Comparison of ENCODE assay signal across 17 cellular contexts in genomic region chr12:104243551-104243950, GRCh38. TPM values are rescaled to one million over a fixed set of nuclear protein-coding genes. Genes with fewer than 3 reads are reported as not detected.
DNase-seq lines count a peak whose midpoint lies in the region; ATAC-seq, FAIRE-seq and TF ChIP-seq lines count a peak whose summit lies in the region.
"Had no signal": no experiment of that assay in that cellular context is flagged by ENCODE, and none has a peak within 500 bp of the region (broad histone marks: within the 10 kb centered on the region; RNA-seq: fewer than 3 reads in every experiment).

No MANE protein-coding gene starts in this region.

- H3K79me2 ChIP-seq in HepG2 (ENCODE audit: insufficient read depth, low read length), result no peaks in the 10 kb centered on the region
- no peaks in the 10 kb centered on the region for H3K79me2 ChIP-seq in astrocyte (ENCODE audit: insufficient read depth, low read length)

- WGBS in HepG2 (ENCODE audit: low lambda C conversion rate), result 5% methylated on average over 4 of the region's 4 CpGs
- 50% methylated on average over 3 of the region's 4 CpGs for WGBS in right lobe of liver (ENCODE audit: insufficient coverage, low coverage, low lambda C conversion rate, missing lambda C conversion rate)

- no peak for TF ChIP-seq RAD21 in HepG2 (CRISPR knock-in tag; IDR thresholded peaks at IDR 0.05)

- no peaks in the 10 kb centered on the region for H3K4me1 ChIP-seq in HepG2 (ENCODE audit: insufficient read depth, low read length)
- H3K4me1 ChIP-seq in right lobe of liver, result no peaks in the 10 kb centered on the region
- no peaks in the 10 kb centered on the region for H3K4me1 ChIP-seq in astrocyte (ENCODE audit: insufficient read depth, low read length)
- H3K4me1 ChIP-seq: Caco-2, suprapubic skin had no signal

- H3K9me3 ChIP-seq in HepG2 (ENCODE audit: low read length) (no peaks in the 10 kb centered on the region), right lobe of liver (no peaks in the 10 kb centered on the region), astrocyte (ENCODE audit: insufficient read depth, low read depth, low read length) (no peaks in the 10 kb centered on the region)
- H3K9me3 ChIP-seq: suprapubic skin had no signal

- no peaks in the 10 kb centered on the region for H3K4me1 Mint-ChIP-seq in astrocyte (ENCODE audit: low read depth, unreplicated experiment)

- no peaks in the 10 kb centered on the region for H3K36me3 ChIP-seq in HepG2 (replicated peaks in 1 of 2; ENCODE audit: control insufficient read depth in 1 of 2, insufficient read depth in 2 of 2, low read length in 2 of 2)
- H3K36me3 ChIP-seq in right lobe of liver, result no peaks in the 10 kb centered on the region
- no peaks in the 10 kb centered on the region for H3K36me3 ChIP-seq in astrocyte (ENCODE audit: insufficient read depth, low read length)
- H3K36me3 ChIP-seq: suprapubic skin had no signal

- no peak overlapping the region for H3K9ac ChIP-seq in HepG2 (ENCODE audit: insufficient read depth, low read depth, low read length)
- H3K9ac ChIP-seq in astrocyte (ENCODE audit: low read length), result no peak overlapping the region

- FAIRE-seq in HepG2 (lab: Jason Lieb, UNC) (no peak), astrocyte (lab: Jason Lieb, UNC) (no peak)
- FAIRE-seq: GM19239 had no signal

- peaks cover 3% of the 10 kb centered on the region for H3K27me3 Mint-ChIP-seq in astrocyte (ENCODE audit: low read depth, unreplicated experiment)

- no peak overlapping the region for H3K4me3 Mint-ChIP-seq in astrocyte (ENCODE audit: unreplicated experiment)
- H3K4me3 Mint-ChIP-seq: activated T-cell treated with anti-CD3 and anti-CD28 coated beads, Interleukin-2, amount 50 U/mL, for 72 hours; effector memory CD8-positive, alpha-beta T cell had no signal

- H3K4me2 ChIP-seq in HepG2 (ENCODE audit: low read depth, low read length), result no peak overlapping the region
- no peak overlapping the region for H3K4me2 ChIP-seq in astrocyte (ENCODE audit: low read length)

- H3K4me3 ChIP-seq in HepG2 (replicated peaks in 1 of 3; ENCODE audit: insufficient read depth in 1 of 3, low read depth in 2 of 3, low read length in 3 of 3), result no peak overlapping the region
- H3K4me3 ChIP-seq in right lobe of liver, result no peak overlapping the region
- H3K4me3 ChIP-seq in astrocyte (ENCODE audit: insufficient read depth, low read depth, low read length), result no peak overlapping the region
- H3K4me3 ChIP-seq: suprapubic skin had no signal

- H3K27ac Mint-ChIP-seq in astrocyte (ENCODE audit: unreplicated experiment), result no peak overlapping the region
- H3K27ac Mint-ChIP-seq: activated T-cell treated with anti-CD3 and anti-CD28 coated beads, Interleukin-2, amount 50 U/mL, for 72 hours; effector memory CD8-positive, alpha-beta T cell had no signal

- H3K27me3 ChIP-seq in HepG2 (ENCODE audit: control insufficient read depth in 1 of 2, insufficient read depth in 2 of 2, low read length in 2 of 2) (peaks cover 0 to 3% of the 10 kb centered on the region in 2 experiments; a peak in 1 of 5 replicates), right lobe of liver (no peaks in the 10 kb centered on the region), astrocyte (ENCODE audit: insufficient read depth, low read length) (no peaks in the 10 kb centered on the region)
- H3K27me3 ChIP-seq: suprapubic skin had no signal

- H3K27ac ChIP-seq in HepG2 (ENCODE audit: extremely low read length, insufficient read depth, low read length), result no peak overlapping the region
- no peak overlapping the region for H3K27ac ChIP-seq in right lobe of liver
- no peak overlapping the region for H3K27ac ChIP-seq in astrocyte (ENCODE audit: low read depth, low read length)
- H3K27ac ChIP-seq: HL-60, suprapubic skin had no signal

- H2AFZ ChIP-seq in HepG2 (ENCODE audit: low read length), result no peak overlapping the region
- no peak overlapping the region for H2AFZ ChIP-seq in astrocyte (ENCODE audit: low read depth, low read length)

- POLR2A ChIA-PET in HepG2 (lab: Yijun Ruan, JAX), result interaction anchor here (1.4 kb wide), 1 partner anchor 43 kb away, joined by 3 read pairs; no protein-coding TSS in a partner anchor

- H3K9me3 Mint-ChIP-seq in astrocyte (ENCODE audit: unreplicated experiment), result no peaks in the 10 kb centered on the region
- H3K9me3 Mint-ChIP-seq: activated T-cell treated with anti-CD3 and anti-CD28 coated beads, Interleukin-2, amount 50 U/mL, for 72 hours; effector memory CD8-positive, alpha-beta T cell had no signal

- no TSS peak for BruUV-seq in HepG2 (replicated peaks; lab: Mats Ljungman, UMichigan)

- H4K20me1 ChIP-seq in HepG2 (ENCODE audit: insufficient read depth, low read length) (no peaks in the 10 kb centered on the region), astrocyte (ENCODE audit: insufficient read depth, low read length) (no peaks in the 10 kb centered on the region)

- TF ChIP-seq CTCF in HepG2 (CRISPR knock-in tag; IDR thresholded peaks at IDR 0.05) (no peak), right lobe of liver (IDR thresholded peaks at IDR 0.05) (no peak), astrocyte (IDR thresholded peaks at IDR 0.05; ENCODE audit: insufficient read depth, low read depth, low read length) (no peak)

- intact Hi-C loops in HepG2 (cut with micrococcal nuclease; ENCODE audit: unreplicated experiment) (no loop called here), right lobe of liver (cut with DNase I) (no loop called here)

- H3K36me3 Mint-ChIP-seq in astrocyte (ENCODE audit: low read depth, unreplicated experiment), result no peaks in the 10 kb centered on the region

- CTCF ChIA-PET in HepG2 (lab: Yijun Ruan, JAX; ENCODE audit: low intra/inter-chr PET ratio, low total read pairs), result no interaction called here

- TF ChIP-seq EP300 in HepG2 (IDR thresholded peaks at IDR 0.05; ENCODE audit: low read depth in 2 of 2, low read length in 2 of 2), result no peak
- TF ChIP-seq EP300 in HepG2 (CRISPR knock-in tag; IDR thresholded peaks at IDR 0.05; ENCODE audit: borderline replicate concordance), result no peak

- in situ Hi-C loops in HepG2 (cut with HindIII; ENCODE audit: extremely low pct_ligation_motif_present, low pct_unique_long_range_greater_than_20kb), result no loop called here

- ATAC-seq in HepG2 (no peak), right lobe of liver (no peak), GM21367 (IDR thresholded peaks at IDR 0.05; ENCODE audit: unreplicated experiment) (no peak)
- ATAC-seq: activated T-cell treated with anti-CD3 and anti-CD28 coated beads, Interleukin-2, amount 50 U/mL, for 72 hours; effector memory CD8-positive, alpha-beta T cell had no signal

- DNase-seq in HepG2 (ENCODE audit: low spot score) (no peak), right lobe of liver (no peak), M059J (ENCODE audit: low read depth) (peak; percentile 26), astrocyte (ENCODE audit: low read depth) (peak; percentile 25), NCI-H2081 (lab: John Stamatoyannopoulos, UW) (no peak), HPDE6-E6E7 (ENCODE audit: extremely low spot score) (no peak)
- DNase-seq: activated CD4-positive, CD25-positive, alpha-beta regulatory T cell treated with anti-CD3 and anti-CD28 coated beads, Interleukin-2, amount 50 U/mL, for 72 hours; activated naive CD4-positive, alpha-beta T cell treated with anti-CD3 and anti-CD28 coated beads, Interleukin-2, amount 50 U/mL, for 16 hours; activated T-cell treated with anti-CD3 and anti-CD28 coated beads, Interleukin-2, amount 50 U/mL, for 72 hours; Caco-2; effector memory CD8-positive, alpha-beta T cell; H7; NCI-H2227 treated with DMSO at 0.1 percent for 48 hours had no signal

- TF ChIP-seq POLR2A in HepG2 (IDR thresholded peaks at IDR 0.05; ENCODE audit: insufficient read depth in 1 of 2, low read depth in 2 of 2, low read length in 2 of 2), result no peak
- no peak for TF ChIP-seq POLR2A in right lobe of liver (IDR thresholded peaks at IDR 0.05)

RNA-seq across cellular contexts. Expression of gene TXNRD1, which starts 28.0 kb away (rescaled TPM):
- total RNA-seq in HepG2 (2016; rRNA removed; fragmentation: Illumina TruSeq; extraction: Trizol) (190 and 310 TPM in 2 replicates), right lobe of liver (100 to 1,000 TPM in 2 of 6 experiments, 10 to 100 TPM in 4; 40.3 to 153 (median 74.5) TPM), astrocyte (133 and 176 TPM in 2 replicates)
- total RNA-seq in HepG2 (2016; cell fraction: cytosol; rRNA removed; fragmentation: Illumina TruSeq; extraction: Trizol; ENCODE audit: low read depth), result 19.9 and 20.1 TPM in 2 replicates
- total RNA-seq in HepG2 (2016; cell fraction: insoluble cytoplasmic fraction; rRNA removed; fragmentation: Illumina TruSeq; extraction: Trizol), result 196 and 299 TPM in 2 replicates
- total RNA-seq in HepG2 (2016; cell fraction: membrane; rRNA removed; fragmentation: Illumina TruSeq; extraction: Trizol), result 56.9 and 67.1 TPM in 2 replicates
- 136 and 137 TPM in 2 replicates for total RNA-seq in HepG2 (2016; cell fraction: nucleus; rRNA removed; fragmentation: Illumina TruSeq; extraction: Trizol)
- 54.0 and 56.7 TPM in 2 replicates for polyA plus RNA-seq in HepG2 (2011; rRNA removed)
- polyA plus RNA-seq in HepG2 (2011; cell fraction: cytosol; rRNA removed), result 49.7 and 55.5 TPM in 2 replicates
- 34.5 and 36.8 TPM in 2 replicates for polyA plus RNA-seq in HepG2 (2011; cell fraction: nucleus; rRNA removed)
- 71.7 and 123 TPM in 2 replicates for polyA plus RNA-seq in HepG2 (2012)
- polyA plus RNA-seq in HepG2 (2016; cell fraction: cytosol; fragmentation: Illumina TruSeq; extraction: Trizol; ENCODE audit: low read depth), result 5.1 and 5.7 TPM in 2 replicates
- polyA plus RNA-seq in HepG2 (2016; cell fraction: insoluble cytoplasmic fraction; fragmentation: Illumina TruSeq; extraction: Trizol; ENCODE audit: low read depth), result 169 and 189 TPM in 2 replicates
- 20.5 and 20.8 TPM in 2 replicates for polyA plus RNA-seq in HepG2 (2016; cell fraction: membrane; fragmentation: Illumina TruSeq; extraction: Trizol; ENCODE audit: low read depth)
- 62.2 and 73.4 TPM in 2 replicates for polyA plus RNA-seq in HepG2 (2016; cell fraction: nucleus; fragmentation: Illumina TruSeq; extraction: Trizol; ENCODE audit: insufficient read depth, low read depth)
- 180 and 1,112 TPM in 2 replicates for polyA minus RNA-seq in HepG2 (2011; rRNA and poly(A)+ RNA removed; ENCODE audit: low replicate concordance)
- polyA minus RNA-seq in HepG2 (2011; cell fraction: cytosol; rRNA and poly(A)+ RNA removed), result 31.5 and 40.6 TPM in 2 replicates
- 141 and 142 TPM in 2 replicates for polyA minus RNA-seq in HepG2 (2011; cell fraction: nucleus; rRNA and poly(A)+ RNA removed)
- 301 and 461 TPM in 2 replicates for total RNA-seq in M059J (2014; rRNA removed; shearing (Covaris generic))

RNA-seq across cellular contexts. Expression of gene EID3, which starts 60.0 kb away (rescaled TPM):
- total RNA-seq in HepG2 (2016; rRNA removed; fragmentation: Illumina TruSeq; extraction: Trizol) (0.27 and 4.5 TPM in 2 replicates), right lobe of liver (1 to 10 TPM; 1.1 to 7.3 (median 1.4) TPM), astrocyte (1.9 TPM in 2 replicates)
- total RNA-seq in HepG2 (2016; cell fraction: cytosol; rRNA removed; fragmentation: Illumina TruSeq; extraction: Trizol; ENCODE audit: low read depth), result 0.20 TPM in 1 of 2 replicates, not detected in the other
- 0.37 and 4.2 TPM in 2 replicates for total RNA-seq in HepG2 (2016; cell fraction: insoluble cytoplasmic fraction; rRNA removed; fragmentation: Illumina TruSeq; extraction: Trizol)
- total RNA-seq in HepG2 (2016; cell fraction: membrane; rRNA removed; fragmentation: Illumina TruSeq; extraction: Trizol), result 0.24 and 0.28 TPM in 2 replicates
- total RNA-seq in HepG2 (2016; cell fraction: nucleus; rRNA removed; fragmentation: Illumina TruSeq; extraction: Trizol), result 19.9 and 21.8 TPM in 2 replicates
- 0.38 and 0.56 TPM in 2 replicates for polyA plus RNA-seq in HepG2 (2011; rRNA removed)
- not detected in 2 replicates for polyA plus RNA-seq in HepG2 (2011; cell fraction: cytosol; rRNA removed)
- polyA plus RNA-seq in HepG2 (2011; cell fraction: nucleus; rRNA removed), result 2.2 and 2.8 TPM in 2 replicates
- polyA plus RNA-seq in HepG2 (2012), result 0.13 and 0.39 TPM in 2 replicates
- polyA plus RNA-seq in HepG2 (2016; cell fraction: cytosol; fragmentation: Illumina TruSeq; extraction: Trizol; ENCODE audit: low read depth), result 0.07 TPM in 1 of 2 replicates, not detected in the other
- polyA plus RNA-seq in HepG2 (2016; cell fraction: insoluble cytoplasmic fraction; fragmentation: Illumina TruSeq; extraction: Trizol; ENCODE audit: low read depth), result 0.21 TPM in 1 of 2 replicates, not detected in the other
- not detected in 2 replicates for polyA plus RNA-seq in HepG2 (2016; cell fraction: membrane; fragmentation: Illumina TruSeq; extraction: Trizol; ENCODE audit: low read depth)
- 5.1 and 5.3 TPM in 2 replicates for polyA plus RNA-seq in HepG2 (2016; cell fraction: nucleus; fragmentation: Illumina TruSeq; extraction: Trizol; ENCODE audit: insufficient read depth, low read depth)
- polyA minus RNA-seq in HepG2 (2011; rRNA and poly(A)+ RNA removed; ENCODE audit: low replicate concordance), result 3.3 and 7.0 TPM in 2 replicates
- not detected in 2 replicates for polyA minus RNA-seq in HepG2 (2011; cell fraction: cytosol; rRNA and poly(A)+ RNA removed)
- polyA minus RNA-seq in HepG2 (2011; cell fraction: nucleus; rRNA and poly(A)+ RNA removed), result 26.4 and 27.4 TPM in 2 replicates
- 0.10 and 1.0 TPM in 2 replicates for total RNA-seq in M059J (2014; rRNA removed; shearing (Covaris generic))

Comparison
In these comparisons a context has a peak if more than half of its experiments do, and no peak if none do; other contexts are left out.
1. DNase-seq: peak in M059J (single experiment) and astrocyte (single experiment); none in HepG2 (single experiment), right lobe of liver (0 of 3), NCI-H2081 (0 of 2) and HPDE6-E6E7 (single experiment).